20 cellular contexts compared by ENCODE assay signal in the genomic region with DNA sequence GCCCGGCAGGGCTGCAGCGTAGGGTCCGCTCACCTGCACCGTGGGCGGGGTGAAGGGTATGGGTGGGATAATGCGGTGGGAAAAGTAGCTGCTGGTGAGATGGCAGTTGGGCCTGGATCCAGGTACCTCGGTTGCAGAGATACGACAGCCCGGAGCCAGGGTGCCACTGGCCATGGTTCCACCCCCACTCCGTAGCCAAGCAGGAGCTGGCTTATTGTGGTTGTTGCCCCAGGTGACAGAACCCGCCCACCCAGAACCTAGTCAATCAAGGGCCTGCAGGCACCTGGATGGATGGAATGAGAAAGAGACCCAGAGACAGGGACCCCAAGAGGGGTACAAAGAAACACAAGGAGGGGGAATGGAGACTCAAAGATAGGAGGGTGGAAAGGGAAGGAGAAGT. TPM values are rescaled to one million over a fixed set of nuclear protein-coding genes. Genes with fewer than 3 reads are reported as not detected.
DNase-seq lines count a peak whose midpoint lies in the region; TF ChIP-seq lines count a peak whose summit lies in the region.
"Had no signal": no experiment of that assay in that cellular context is flagged by ENCODE, and none has a peak within 500 bp of the region (broad histone marks: within the 10 kb centered on the region; RNA-seq: fewer than 3 reads in every experiment).

No MANE protein-coding gene starts in this region.

- H3K36me3 Mint-ChIP-seq in activated CD4-positive, alpha-beta T cell treated with anti-CD3 and anti-CD28 coated beads, Interleukin-2, amount 10 ng/mL, durations not matched to agents 24 days and 14 days (ENCODE audit: low read depth): peaks cover 5% of the 10 kb centered on the region
- peaks cover 6% of the 10 kb centered on the region for H3K36me3 Mint-ChIP-seq in activated CD4-positive, alpha-beta T cell treated with anti-CD3 and anti-CD28 coated beads, Interleukin-2, amount 10 ng/mL, durations not matched to agents 7 days and 5 days (ENCODE audit: low read depth)

- peaks cover 20% of the 10 kb centered on the region for H3K4me1 Mint-ChIP-seq in activated CD4-positive, alpha-beta T cell treated with anti-CD3 and anti-CD28 coated beads, Interleukin-2, amount 10 ng/mL, durations not matched to agents 24 days and 14 days
- peaks cover 31% of the 10 kb centered on the region for H3K4me1 Mint-ChIP-seq in activated CD4-positive, alpha-beta T cell treated with anti-CD3 and anti-CD28 coated beads, Interleukin-2, amount 10 ng/mL, durations not matched to agents 7 days and 5 days

- in situ Hi-C loops in GM13977 (cut with MboI; ENCODE audit: low pct_unique_long_range_greater_than_20kb, low sequenced_read_pairs, unreplicated experiment): no loop called here

- no peaks in the 10 kb centered on the region for H3K79me2 ChIP-seq in Loucy (ENCODE audit: insufficient read depth, low read length)
- H3K79me2 ChIP-seq: parathyroid adenoma had no signal

- no peaks in the 10 kb centered on the region for H3K9me2 ChIP-seq in Loucy (replicated peaks; ENCODE audit: low read depth, low read length)

- no peak for TF ChIP-seq CTCF in Loucy (conservative IDR thresholded peaks at IDR 0.05; ENCODE audit: low read length)
- no peak for TF ChIP-seq CTCF in testis (IDR thresholded peaks at IDR 0.05)
- TF ChIP-seq CTCF in GM13977 (IDR thresholded peaks at IDR 0.05; ENCODE audit: extremely low read depth, insufficient read depth, missing control alignments): no peak

- 44 to 49% methylated on average over 11 of the region's 11 CpGs for WGBS in testis, 2 donors

- H3K9me3 ChIP-seq in Loucy (ENCODE audit: insufficient read depth, low read depth, low read length): no peaks in the 10 kb centered on the region
- no peaks in the 10 kb centered on the region for H3K9me3 ChIP-seq in testis
- H3K9me3 ChIP-seq: gastrocnemius medialis, upper lobe of left lung had no signal

- CTCF ChIA-PET in activated CD4-positive, alpha-beta T cell treated with anti-CD3 and anti-CD28 coated beads, Interleukin-2, amount 10 ng/mL, durations not matched to agents 7 days and 5 days (lab: Charles Lee): interaction anchor here (1.2 to 3.6 kb wide), 4 partner anchors 13 to 38 kb away, joined by 3 to 23 read pairs (median 10); partner anchors contain the start of genes GYS1 and RUVBL2

- POLR2A ChIA-PET in activated CD4-positive, alpha-beta T cell treated with anti-CD3 and anti-CD28 coated beads, Interleukin-2, amount 10 ng/mL, durations not matched to agents 7 days and 5 days (lab: Charles Lee): no interaction called here

- no peak for DNase-seq in activated CD4-positive, alpha-beta T cell treated with anti-CD3 and anti-CD28 coated beads, Interleukin-2, amount 10 ng/mL, durations not matched to agents 24 days and 14 days
- DNase-seq in activated CD4-positive, alpha-beta T cell treated with anti-CD3 and anti-CD28 coated beads, Interleukin-2, amount 10 ng/mL, durations not matched to agents 7 days and 5 days: no peak
- DNase-seq in glomerular visceral epithelial cell (ENCODE audit: extremely low spot score) (peak; percentile 22), testis (peak; percentile 38), ecto neural progenitor cell (ENCODE audit: low spot score) (no peak), NCI-H526 treated with DMSO at 0.1 percent for 48 hours (lab: John Stamatoyannopoulos, UW) (no peak), GM13977 (ENCODE audit: low spot score) (no peak)
- DNase-seq: activated effector memory CD4-positive, alpha-beta T cell treated with anti-CD3 and anti-CD28 coated beads, Interleukin-2, amount 50 U/mL, for 16 hours; gastrocnemius medialis; Kasumi-1; NCI-H1694; NCI-H774; stimulated activated naive CD4-positive, alpha-beta T cell had no signal

- H3K4me3 ChIP-seq in Loucy (ENCODE audit: low read length, poor library complexity, severe bottlenecking) (no peak overlapping the region), testis (no peak overlapping the region)

- no peak for TF ChIP-seq POLR2A in testis (IDR thresholded peaks at IDR 0.05)

- no peak overlapping the region for H3K9ac ChIP-seq in Loucy (ENCODE audit: low read depth, low read length, poor library complexity, severe bottlenecking)
- H3K9ac ChIP-seq: parathyroid adenoma had no signal

- no peaks in the 10 kb centered on the region for H4K20me1 ChIP-seq in Loucy (ENCODE audit: insufficient read depth, low read length, poor library complexity, severe bottlenecking)

- H2AFZ ChIP-seq in Loucy (ENCODE audit: low read length): no peak overlapping the region
- H2AFZ ChIP-seq: parathyroid adenoma had no signal

- H3K27ac Mint-ChIP-seq in activated CD4-positive, alpha-beta T cell treated with anti-CD3 and anti-CD28 coated beads, Interleukin-2, amount 10 ng/mL, durations not matched to agents 24 days and 14 days: no peak overlapping the region
- H3K27ac Mint-ChIP-seq in activated CD4-positive, alpha-beta T cell treated with anti-CD3 and anti-CD28 coated beads, Interleukin-2, amount 10 ng/mL, durations not matched to agents 7 days and 5 days: no peak overlapping the region
- H3K27ac Mint-ChIP-seq: mesothelial cell of epicardium had no signal

- H3K4me1 ChIP-seq in Loucy (ENCODE audit: insufficient read depth, low read length, poor library complexity, severe bottlenecking) (peaks cover 7% of the 10 kb centered on the region), testis (peaks cover 16% of the 10 kb centered on the region)

- peaks cover 9% of the 10 kb centered on the region; the same call in 1 of the 2 replicates for H3K36me3 ChIP-seq in Loucy (ENCODE audit: insufficient read depth, low read length)
- no peaks in the 10 kb centered on the region for H3K36me3 ChIP-seq in testis (ENCODE audit: low read depth, missing control alignments)

- H3K27me3 Mint-ChIP-seq in activated CD4-positive, alpha-beta T cell treated with anti-CD3 and anti-CD28 coated beads, Interleukin-2, amount 10 ng/mL, durations not matched to agents 24 days and 14 days: peaks cover 27% of the 10 kb centered on the region
- peaks cover 26% of the 10 kb centered on the region for H3K27me3 Mint-ChIP-seq in activated CD4-positive, alpha-beta T cell treated with anti-CD3 and anti-CD28 coated beads, Interleukin-2, amount 10 ng/mL, durations not matched to agents 7 days and 5 days

- intact Hi-C loops in activated CD4-positive, alpha-beta T cell treated with anti-CD3 and anti-CD28 coated beads, Interleukin-2, amount 10 ng/mL, durations not matched to agents 24 days and 14 days (cut with micrococcal nuclease): no loop called here
- intact Hi-C loops in testis (cut with DNase I; ENCODE audit: low total_unique reads): no loop called here

- H3F3A ChIP-seq in Loucy (ENCODE audit: low read depth): no peaks in the 10 kb centered on the region

- H3K27ac ChIP-seq in testis: no peak overlapping the region
- H3K27ac ChIP-seq: gastrocnemius medialis, parathyroid adenoma, skin epidermis, VCaP had no signal

- H3K4me2 ChIP-seq in Loucy (ENCODE audit: low read depth, low read length, poor library complexity, severe bottlenecking): peak overlapping the region; percentile 18

- no peaks in the 10 kb centered on the region for H3K9me3 Mint-ChIP-seq in activated CD4-positive, alpha-beta T cell treated with anti-CD3 and anti-CD28 coated beads, Interleukin-2, amount 10 ng/mL, durations not matched to agents 24 days and 14 days
- no peaks in the 10 kb centered on the region for H3K9me3 Mint-ChIP-seq in activated CD4-positive, alpha-beta T cell treated with anti-CD3 and anti-CD28 coated beads, Interleukin-2, amount 10 ng/mL, durations not matched to agents 7 days and 5 days
- H3K9me3 Mint-ChIP-seq: mesothelial cell of epicardium had no signal

- H3K4me3 Mint-ChIP-seq in activated CD4-positive, alpha-beta T cell treated with anti-CD3 and anti-CD28 coated beads, Interleukin-2, amount 10 ng/mL, durations not matched to agents 24 days and 14 days: peak overlapping the region; percentile 84
- H3K4me3 Mint-ChIP-seq in activated CD4-positive, alpha-beta T cell treated with anti-CD3 and anti-CD28 coated beads, Interleukin-2, amount 10 ng/mL, durations not matched to agents 7 days and 5 days: no peak overlapping the region
- H3K4me3 Mint-ChIP-seq: mesothelial cell of epicardium had no signal

- no peaks in the 10 kb centered on the region for H3K27me3 ChIP-seq in Loucy (ENCODE audit: insufficient read depth, low read length, poor library complexity, severe bottlenecking)
- no peaks in the 10 kb centered on the region for H3K27me3 ChIP-seq in testis
- H3K27me3 ChIP-seq: upper lobe of left lung had no signal

RNA-seq across cellular contexts. Expression of gene LHB, which starts 3.5 kb away (rescaled TPM):
- total RNA-seq in activated CD4-positive, alpha-beta T cell treated with anti-CD3 and anti-CD28 coated beads, Interleukin-2, amount 10 ng/mL, durations not matched to agents 24 days and 14 days: not detected in 2 replicates
- not detected for total RNA-seq in activated CD4-positive, alpha-beta T cell treated with anti-CD3 and anti-CD28 coated beads, Interleukin-2, amount 10 ng/mL, durations not matched to agents 7 days and 5 days
- total RNA-seq in testis: 10 to 100 TPM in 1 of 2 donors, 1 to 10 TPM in 1; 5.5 to 13.9 TPM
- 4.4 TPM for polyA plus RNA-seq in testis (ENCODE audit: insufficient read depth, low read depth, low replicate concordance)
- total RNA-seq: endothelial cell of umbilical vein, mesothelial cell of epicardium had no signal

RNA-seq across cellular contexts. Expression of gene CGB3, which starts 3.8 kb away (rescaled TPM):
- total RNA-seq in activated CD4-positive, alpha-beta T cell treated with anti-CD3 and anti-CD28 coated beads, Interleukin-2, amount 10 ng/mL, durations not matched to agents 24 days and 14 days: not detected in 2 replicates
- total RNA-seq in activated CD4-positive, alpha-beta T cell treated with anti-CD3 and anti-CD28 coated beads, Interleukin-2, amount 10 ng/mL, durations not matched to agents 7 days and 5 days: not detected
- total RNA-seq in testis: not detected
- polyA plus RNA-seq in testis (ENCODE audit: insufficient read depth, low read depth, low replicate concordance): not detected
- total RNA-seq: endothelial cell of umbilical vein, gastrocnemius medialis, mesothelial cell of epicardium, upper lobe of left lung had no signal
- polyA plus RNA-seq: endothelial cell of umbilical vein had no signal

RNA-seq across cellular contexts. Expression of gene CGB2, which starts 11.3 kb away (rescaled TPM):
- not detected in 2 replicates for total RNA-seq in activated CD4-positive, alpha-beta T cell treated with anti-CD3 and anti-CD28 coated beads, Interleukin-2, amount 10 ng/mL, durations not matched to agents 24 days and 14 days
- under 1 TPM in 1 of 2 experiments, not detected in 1; 0.47 TPM for total RNA-seq in activated CD4-positive, alpha-beta T cell treated with anti-CD3 and anti-CD28 coated beads, Interleukin-2, amount 10 ng/mL, durations not matched to agents 7 days and 5 days
- 1 to 10 TPM in 1 of 2 donors, under 1 TPM in 1; 0.99 to 3.6 TPM for total RNA-seq in testis
- 2.5 TPM for polyA plus RNA-seq in testis (ENCODE audit: insufficient read depth, low read depth, low replicate concordance)
- total RNA-seq: endothelial cell of umbilical vein, gastrocnemius medialis, upper lobe of left lung had no signal
- polyA plus RNA-seq: endothelial cell of umbilical vein had no signal

RNA-seq across cellular contexts. Expression of gene CGB1, which starts 16.4 kb away (rescaled TPM):
- not detected in 2 replicates for total RNA-seq in activated CD4-positive, alpha-beta T cell treated with anti-CD3 and anti-CD28 coated beads, Interleukin-2, amount 10 ng/mL, durations not matched to agents 24 days and 14 days
- total RNA-seq in activated CD4-positive, alpha-beta T cell treated with anti-CD3 and anti-CD28 coated beads, Interleukin-2, amount 10 ng/mL, durations not matched to agents 7 days and 5 days: not detected
- total RNA-seq in testis: 1 to 10 TPM; 2.3 to 2.9 TPM
- not detected for polyA plus RNA-seq in testis (ENCODE audit: insufficient read depth, low read depth, low replicate concordance)
- total RNA-seq: endothelial cell of umbilical vein, gastrocnemius medialis, mesothelial cell of epicardium, upper lobe of left lung had no signal
- polyA plus RNA-seq: endothelial cell of umbilical vein had no signal

RNA-seq across cellular contexts. Expression of gene CGB5, which starts 23.3 kb away (rescaled TPM):
- total RNA-seq in activated CD4-positive, alpha-beta T cell treated with anti-CD3 and anti-CD28 coated beads, Interleukin-2, amount 10 ng/mL, durations not matched to agents 24 days and 14 days: not detected in 2 replicates
- not detected for total RNA-seq in activated CD4-positive, alpha-beta T cell treated with anti-CD3 and anti-CD28 coated beads, Interleukin-2, amount 10 ng/mL, durations not matched to agents 7 days and 5 days
- total RNA-seq in testis: 1 to 10 TPM in 1 of 2 donors, not detected in 1; 2.4 TPM
- not detected for polyA plus RNA-seq in testis (ENCODE audit: insufficient read depth, low read depth, low replicate concordance)
- total RNA-seq: endothelial cell of umbilical vein, gastrocnemius medialis, upper lobe of left lung had no signal
- polyA plus RNA-seq: endothelial cell of umbilical vein had no signal

Comparison
In these comparisons a context has a peak if more than half of its experiments do, and no peak if none do; other contexts are left out.
1. DNase-seq: peak in glomerular visceral epithelial cell (single experiment) and testis (single experiment); none in activated CD4-positive, alpha-beta T cell treated with anti-CD3 and anti-CD28 coated beads, Interleukin-2, amount 10 ng/mL, durations not matched to agents 24 days and 14 days (single experiment), activated CD4-positive, alpha-beta T cell treated with anti-CD3 and anti-CD28 coated beads, Interleukin-2, amount 10 ng/mL, durations not matched to agents 7 days and 5 days (single experiment), ecto neural progenitor cell (single experiment), NCI-H526 treated with DMSO at 0.1 percent for 48 hours (single experiment) and GM13977 (single experiment).